In genomic region chr1:99737016-99737415, GRCh38 we compare ENCODE assay signal across 8 cellular contexts. TPM values are rescaled to one million over a fixed set of nuclear protein-coding genes. Genes with fewer than 3 reads are reported as not detected.
DNase-seq lines count a peak whose midpoint lies in the region; ATAC-seq and TF ChIP-seq lines count a peak whose summit lies in the region.

No MANE protein-coding gene starts in this region.

- H2AFZ ChIP-seq in hepatocyte = no peak overlapping the region

- H3K9me2 ChIP-seq in hepatocyte (replicated peaks; ENCODE audit: insufficient read depth) = no peaks in the 10 kb centered on the region

- H3K27me3 ChIP-seq in adipocyte (replicated peaks; ENCODE audit: control insufficient read depth, insufficient read depth, low read length) (no peaks in the 10 kb centered on the region), hepatocyte (no peaks in the 10 kb centered on the region), testis (no peaks in the 10 kb centered on the region)

- ATAC-seq in GM18873 (IDR thresholded peaks at IDR 0.05; ENCODE audit: low FRiP score, unreplicated experiment) = no peak

- DNase-seq in GM03348 (ENCODE audit: low spot score) = peak; percentile 79
- peak; percentile 33 for DNase-seq in NCI-H1105 (lab: John Stamatoyannopoulos, UW)
- DNase-seq in adipocyte (ENCODE audit: low read depth) = peak; percentile 80
- DNase-seq in hepatocyte (ENCODE audit: low spot score) = peak; percentile 42
- DNase-seq in testis = peak; percentile 30
- DNase-seq in stimulated activated CD4-positive, alpha-beta T cell treated with anti-CD3 and anti-CD28 coated beads, Interleukin-1b, Interleukin-23, amount 100 ng/mL, for 48 hours = no peak
- DNase-seq in coronary artery (ENCODE audit: low spot score) = no peak

- H3K9ac ChIP-seq in adipocyte (ENCODE audit: low read length) = peak overlapping the region; percentile 28

- WGBS in hepatocyte (ENCODE audit: low lambda C conversion rate, missing lambda C conversion rate) = 25% methylated on average over 4 of the region's 4 CpGs
- WGBS in testis, 2 donors = 21 to 36% methylated on average over 4 of the region's 4 CpGs

- no peak overlapping the region for H3K4me3 ChIP-seq in adipocyte (ENCODE audit: low read length)
- H3K4me3 ChIP-seq in hepatocyte = no peak overlapping the region
- no peak overlapping the region for H3K4me3 ChIP-seq in testis
- no peak overlapping the region for H3K4me3 ChIP-seq in coronary artery

- H3K9me3 ChIP-seq in adipocyte (ENCODE audit: control insufficient read depth, low read length) (no peaks in the 10 kb centered on the region), hepatocyte (ENCODE audit: low read depth) (no peaks in the 10 kb centered on the region), testis (no peaks in the 10 kb centered on the region)

- no peak overlapping the region for H3K4me2 ChIP-seq in hepatocyte

- peak; percentile 45 for TF ChIP-seq CTCF in hepatocyte (IDR thresholded peaks at IDR 0.05; ENCODE audit: poor library complexity)
- TF ChIP-seq CTCF in testis (IDR thresholded peaks at IDR 0.05) = peak in 2 of 3 experiments; percentile 28 to 34
- no peak for TF ChIP-seq CTCF in coronary artery (IDR thresholded peaks at IDR 0.05)

- TF ChIP-seq POLR2A in testis (IDR thresholded peaks at IDR 0.05) = no peak

- H3K4me1 ChIP-seq in adipocyte (ENCODE audit: control insufficient read depth, insufficient read depth, low read length) = peaks cover 12% of the 10 kb centered on the region
- H3K4me1 ChIP-seq in hepatocyte (ENCODE audit: insufficient read depth) = no peaks in the 10 kb centered on the region
- no peaks in the 10 kb centered on the region for H3K4me1 ChIP-seq in testis

- no peaks in the 10 kb centered on the region for H3K79me2 ChIP-seq in hepatocyte

- H3K36me3 ChIP-seq in adipocyte (ENCODE audit: control insufficient read depth, insufficient read depth, low read length, severe bottlenecking) (peaks cover 3% of the 10 kb centered on the region), hepatocyte (replicated peaks; ENCODE audit: insufficient read depth, low read depth) (no peaks in the 10 kb centered on the region), testis (ENCODE audit: low read depth, missing control alignments) (no peaks in the 10 kb centered on the region)

- H3K27ac ChIP-seq in hepatocyte (no peak overlapping the region), testis (peak overlapping the region in 1 of 2 donors; percentile 67), coronary artery (peak overlapping the region in 1 of 2 donors; percentile 7)

- intact Hi-C loops in testis (cut with DNase I; ENCODE audit: low total_unique reads) = no loop called here

- no peaks in the 10 kb centered on the region for H4K20me1 ChIP-seq in hepatocyte (ENCODE audit: insufficient read depth, poor library complexity, severe bottlenecking)

RNA-seq across cellular contexts. Expression of gene FRRS1, which starts 29.4 kb away (rescaled TPM):
- total RNA-seq in hepatocyte (26.8 and 31.3 TPM in 2 replicates), testis (1 to 10 TPM; 6.1 to 7.6 TPM)
- polyA plus RNA-seq in hepatocyte (1.0 and 1.5 TPM in 2 replicates), testis (ENCODE audit: insufficient read depth, low read depth, low replicate concordance) (1.7 TPM)

Comparison
In these comparisons a context has a peak if more than half of its experiments do, and no peak if none do; other contexts are left out.
1. DNase-seq: peak in GM03348 (single experiment), NCI-H1105 (single experiment), adipocyte (single experiment), hepatocyte (single experiment) and testis (single experiment); none in stimulated activated CD4-positive, alpha-beta T cell treated with anti-CD3 and anti-CD28 coated beads, Interleukin-1b, Interleukin-23, amount 100 ng/mL, for 48 hours (single experiment) and coronary artery (single experiment).